Comparison of ENCODE assay signal across 21 cellular contexts in genomic region chr5:68803881-68804319, GRCh38.
A peak's percentile ranks its signal among the peaks of the same experiment; 100 is the strongest.
DNase-seq lines count a peak whose midpoint lies in the region; ATAC-seq and TF ChIP-seq lines count a peak whose summit lies in the region.
"Had no signal": no experiment of that assay in that cellular context is flagged by ENCODE, and none has a peak within 500 bp of the region (broad histone marks: within the 10 kb centered on the region; RNA-seq: fewer than 3 reads in every experiment).

No MANE protein-coding gene starts in this region.

- no peaks in the 10 kb centered on the region for H3K9me3 ChIP-seq in HEK293 (ENCODE audit: control insufficient read depth, insufficient read depth, low read depth, low read length)
- peaks cover 0 to 14% (median 0%) of the 10 kb centered on the region in 11 donors for H3K9me3 ChIP-seq in heart right ventricle

- no peak for TF ChIP-seq CTCF in HEK293 (tag by site-specific recombination; IDR thresholded peaks at IDR 0.05)
- TF ChIP-seq CTCF in heart right ventricle (IDR thresholded peaks at IDR 0.05), result no peak
- no peak for TF ChIP-seq CTCF in retinal pigment epithelial cell (conservative IDR thresholded peaks at IDR 0.05; ENCODE audit: low read depth, low read length)

- ATAC-seq in heart right ventricle (peak; percentile 38 to 74 (median 58)), GM18868 (IDR thresholded peaks at IDR 0.05; ENCODE audit: unreplicated experiment) (no peak)
- ATAC-seq: SK-N-SH treated with all-trans-retinoic acid at 6 μM for 48 hours had no signal

- no peak overlapping the region for H3K4me3 ChIP-seq in HEK293 (ENCODE audit: low read depth, low read length)
- H3K4me3 ChIP-seq in heart right ventricle, result no peak overlapping the region
- no peak overlapping the region for H3K4me3 ChIP-seq in retinal pigment epithelial cell (ENCODE audit: low read length)
- H3K4me3 ChIP-seq: GM23248 had no signal

- H3K4me1 ChIP-seq in HEK293 (ENCODE audit: control insufficient read depth, insufficient read depth, low read length) (no peaks in the 10 kb centered on the region), heart right ventricle (peaks cover 0 to 6% (median 0%) of the 10 kb centered on the region in 9 donors)

- intact Hi-C loops in heart right ventricle (cut with DNase I), result no loop called here

- no peak overlapping the region for H3K27ac ChIP-seq in HEK293 (ENCODE audit: extremely low read depth, low read depth, low read length)
- peak overlapping the region in 1 of 10 donors; percentile 48 for H3K27ac ChIP-seq in heart right ventricle
- H3K27ac ChIP-seq: GM23248, KMS-11, RWPE1 had no signal

- DNase-seq in D341Med (ENCODE audit: low spot score) (peak; percentile 41), heart right ventricle (no peak), retinal pigment epithelial cell (ENCODE audit: low read depth) (peak; percentile 92), activated T-cell treated with anti-CD3 and anti-CD28 coated beads for 4 hours (no peak)
- no peak for DNase-seq in activated CD8-positive, alpha-beta memory T cell treated with anti-CD3 and anti-CD28 coated beads for 24 hours
- DNase-seq: CD4-positive, CD25-positive, alpha-beta regulatory T cell; DMS 273 treated with DMSO at 0.1 percent for 48 hours; DMS79 treated with DMSO at 0.1 percent for 48 hours; GM23248; HCEC 1CT; IMR-90; NCI-H1092 treated with DMSO at 0.1 percent for 48 hours; NCI-H1694; NCI-H2081; NCI-H2171 treated with DMSO at 0.1 percent for 48 hours; NCI-H526 treated with DMSO at 0.1 percent for 48 hours had no signal

- 72 to 80% methylated on average over 7 of the region's 7 CpGs for WGBS in heart right ventricle, 2 donors

- POLR2A ChIA-PET in HEK293 (lab: Yijun Ruan, JAX), result no interaction called here

- no peaks in the 10 kb centered on the region for H3K36me3 ChIP-seq in HEK293 (ENCODE audit: control insufficient read depth in 2 of 2, insufficient read depth in 1 of 2, low read length in 2 of 2)
- no peaks in the 10 kb centered on the region for H3K36me3 ChIP-seq in heart right ventricle

- H3K27me3 ChIP-seq in heart right ventricle, result no peaks in the 10 kb centered on the region

- CTCF ChIA-PET in HEK293 (lab: Yijun Ruan, JAX), result no interaction called here

TF ChIP-seq in HEK293, 187 proteins besides CTCF, POLR2A, EP300 and RAD21:
- peak; percentile 80 for TF ChIP-seq SCRT2 (tag by site-specific recombination; IDR thresholded peaks at IDR 0.05)
- TF ChIP-seq RBAK (tag by site-specific recombination; IDR thresholded peaks at IDR 0.05), result no peak
- no peak for TF ChIP-seq PRDM2 (tag by site-specific recombination; IDR thresholded peaks at IDR 0.05; ENCODE audit: borderline replicate concordance)
- TF ChIP-seq ZNF132 (tag by site-specific recombination; IDR thresholded peaks at IDR 0.05; ENCODE audit: borderline replicate concordance), result no peak
- TF ChIP-seq ZNF121 (tag by site-specific recombination; IDR thresholded peaks at IDR 0.05), result no peak

Comparison
In these comparisons a context has a peak if more than half of its experiments do, and no peak if none do; other contexts are left out.
1. DNase-seq: peak in D341Med (single experiment) and retinal pigment epithelial cell (single experiment); none in heart right ventricle (0 of 2), activated T-cell treated with anti-CD3 and anti-CD28 coated beads for 4 hours (single experiment) and activated CD8-positive, alpha-beta memory T cell treated with anti-CD3 and anti-CD28 coated beads for 24 hours (single experiment).